ENCODE assay signal across 26 cellular contexts in genomic region chr1:227445746-227446145, GRCh38.
"Had no signal": no experiment of that assay in that cellular context is flagged by ENCODE, and none has a peak within 500 bp of the region (broad histone marks: within the 10 kb centered on the region; RNA-seq: fewer than 3 reads in every experiment).

No MANE protein-coding gene starts in this region.

- H3K36me3 ChIP-seq: ascending aorta, esophagus muscularis mucosa had no signal

- H3K4me1 ChIP-seq: ascending aorta had no signal

- H3K9me3 ChIP-seq: ascending aorta, esophagus muscularis mucosa had no signal

- H3K4me3 ChIP-seq: ascending aorta, esophagus muscularis mucosa had no signal

- FAIRE-seq: colon, frontal cortex had no signal

- H3K27ac ChIP-seq: ascending aorta, esophagus muscularis mucosa had no signal

- H3K27me3 ChIP-seq: ascending aorta had no signal

- ATAC-seq: activated CD4-positive, alpha-beta T cell treated with anti-CD3 and anti-CD28 coated beads for 36 hours; activated naive CD4-positive, alpha-beta T cell treated with anti-CD3 and anti-CD28 coated beads, Interleukin-2, amount 50 U/mL, for 72 hours; activated T-cell treated with anti-CD3 and anti-CD28 coated beads, Interleukin-2, amount 50 U/mL, for 72 hours; effector memory CD8-positive, alpha-beta T cell; T-helper 17 cell had no signal

- DNase-seq: activated CD4-positive, alpha-beta memory T cell treated with anti-CD3 and anti-CD28 coated beads, Interleukin-2, amount 10 ng/mL, durations not matched to agents 7 days and 5 days; activated CD4-positive, alpha-beta T cell treated with anti-CD3 and anti-CD28 coated beads for 36 hours; activated CD4-positive, alpha-beta T cell treated with anti-CD3 and anti-CD28 coated beads, Interleukin-2, amount 10 ng/mL, durations not matched to agents 24 days and 14 days; activated CD4-positive, alpha-beta T cell treated with anti-CD3 and anti-CD28 coated beads, Interleukin-2, amount 50 U/mL, for 4 hours; activated CD4-positive, CD25-positive, alpha-beta regulatory T cell; activated CD4-positive, CD25-positive, alpha-beta regulatory T cell treated with anti-CD3 and anti-CD28 coated beads, Interleukin-2, amount 50 U/mL, for 72 hours; activated CD8-positive, alpha-beta memory T cell treated with anti-CD3 and anti-CD28 coated beads, Interleukin-2, amount 50 U/mL, for 48 hours; activated gamma-delta T cell; activated naive CD4-positive, alpha-beta T cell; activated naive CD4-positive, alpha-beta T cell treated with anti-CD3 and anti-CD28 coated beads, Interleukin-2, amount 10 ng/mL, durations not matched to agents 7 days and 5 days; activated naive CD8-positive, alpha-beta T cell treated with anti-CD3 and anti-CD28 coated beads, Interleukin-2, amount 10 ng/mL, durations not matched to agents 7 days and 5 days; activated T-cell treated with anti-CD3 and anti-CD28 coated beads for 4 hours; activated T-cell treated with anti-CD3 and anti-CD28 coated beads, Interleukin-2, amount 50 U/mL, for 24 hours; activated T-cell treated with anti-CD3 and anti-CD28 coated beads, Interleukin-2, amount 50 U/mL, for 72 hours; cortex of kidney; dermis blood vessel endothelial cell; effector CD4-positive, alpha-beta T cell; effector memory CD8-positive, alpha-beta T cell; T-helper 1 cell; T-helper 17 cell; T1000 had no signal
